In the genomic region with DNA sequence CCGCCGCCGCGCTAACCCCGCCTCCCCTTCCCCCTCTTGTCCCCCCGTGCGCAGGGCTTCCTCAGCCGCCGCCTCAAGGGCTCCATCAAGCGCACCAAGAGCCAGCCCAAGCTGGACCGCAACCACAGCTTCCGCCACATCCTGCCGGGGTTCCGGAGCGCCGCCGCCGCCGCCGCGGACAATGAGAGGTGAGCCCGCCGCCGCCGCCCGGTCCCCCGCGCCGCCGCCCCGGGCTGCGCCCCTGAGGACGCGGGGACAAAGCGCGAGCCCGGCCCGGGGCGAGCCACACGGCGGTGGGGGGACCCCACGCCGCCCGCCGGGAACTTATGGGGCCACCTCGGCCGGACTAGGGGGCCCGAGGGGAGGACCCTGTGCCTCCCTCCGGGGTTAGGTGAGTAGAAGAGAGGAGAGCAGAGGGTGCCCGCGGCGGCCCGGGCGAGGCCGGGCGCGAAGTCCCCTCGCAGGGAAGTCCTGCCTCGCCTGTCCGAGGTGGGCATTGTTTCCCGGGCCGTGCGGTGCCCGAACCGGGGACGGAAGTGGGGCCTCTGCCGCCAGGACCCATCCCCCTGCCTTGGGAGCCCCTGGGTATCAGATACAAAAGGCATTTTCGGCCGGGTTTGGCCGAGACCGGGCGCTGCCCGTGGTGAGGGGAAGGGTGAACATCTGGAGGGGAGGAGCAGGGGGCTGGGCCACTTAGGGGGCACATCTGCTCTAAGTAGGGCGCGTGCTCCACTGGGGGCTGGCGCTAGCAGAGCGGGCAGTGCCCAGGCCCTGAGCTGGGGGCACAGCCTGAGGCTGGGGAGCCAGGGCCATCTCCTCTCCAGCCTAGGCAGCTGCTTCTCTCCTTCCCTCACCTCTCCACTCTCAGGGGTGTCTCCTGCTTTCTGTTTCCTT, we compare ENCODE assay signal across 8 cellular contexts. TPM values are rescaled to one million over a fixed set of nuclear protein-coding genes. Genes with fewer than 3 reads are reported as not detected.
DNase-seq lines count a peak whose midpoint lies in the region; ATAC-seq and TF ChIP-seq lines count a peak whose summit lies in the region.

No MANE protein-coding gene starts in this region.

- DNase-seq in EH (ENCODE audit: low read depth) (peak; percentile 74), NCI-H2029 (lab: John Stamatoyannopoulos, UW) (peak; percentile 13), cardiac muscle cell (ENCODE audit: low read depth in 1 of 2, low spot score in 1 of 2) (peak in 1 of 2 donors; percentile 67), retina (peak; percentile 77), NCI-H2107 treated with DMSO at 0.1 percent for 48 hours (lab: John Stamatoyannopoulos, UW; ENCODE audit: unreplicated experiment) (no peak)
- DNase-seq in activated effector memory CD4-positive, alpha-beta T cell treated with Interleukin-2 at 50 U/mL for 16 hours: peak; percentile 10
- no peak for DNase-seq in central memory CD4-positive, alpha-beta T cell

- no peaks in the 10 kb centered on the region for H3K36me3 ChIP-seq in cardiac muscle cell

- peak; percentile 67 for ATAC-seq in GM21515 (IDR thresholded peaks at IDR 0.05; ENCODE audit: unreplicated experiment)

- peak overlapping the region; percentile 26 for H3K4me3 ChIP-seq in cardiac muscle cell

- no peaks in the 10 kb centered on the region for H3K27me3 ChIP-seq in cardiac muscle cell

- H3K9me3 ChIP-seq in cardiac muscle cell (ENCODE audit: low read depth): no peaks in the 10 kb centered on the region

- TF ChIP-seq CTCF in cardiac muscle cell (IDR thresholded peaks at IDR 0.05; ENCODE audit: low read depth, low read length): no peak

- no peak overlapping the region for H3K27ac ChIP-seq in cardiac muscle cell

- H3K4me1 ChIP-seq in cardiac muscle cell (ENCODE audit: low read depth): peaks cover 7% of the 10 kb centered on the region

RNA-seq across cellular contexts. Expression of gene DAB2IP, which starts 48.1 kb away (rescaled TPM):
- 105 TPM in 2 replicates for total RNA-seq in cardiac muscle cell
- 25.7 and 31.7 TPM in 2 replicates for polyA plus RNA-seq in cardiac muscle cell

Comparison
In these comparisons a context has a peak if more than half of its experiments do, and no peak if none do; other contexts are left out.
1. DNase-seq: peak in EH (single experiment), NCI-H2029 (single experiment), activated effector memory CD4-positive, alpha-beta T cell treated with Interleukin-2 at 50 U/mL for 16 hours (single experiment) and retina (single experiment); none in central memory CD4-positive, alpha-beta T cell (single experiment) and NCI-H2107 treated with DMSO at 0.1 percent for 48 hours (single experiment).